ENCODE assay signal across 1 cellular context in the genomic region with DNA sequence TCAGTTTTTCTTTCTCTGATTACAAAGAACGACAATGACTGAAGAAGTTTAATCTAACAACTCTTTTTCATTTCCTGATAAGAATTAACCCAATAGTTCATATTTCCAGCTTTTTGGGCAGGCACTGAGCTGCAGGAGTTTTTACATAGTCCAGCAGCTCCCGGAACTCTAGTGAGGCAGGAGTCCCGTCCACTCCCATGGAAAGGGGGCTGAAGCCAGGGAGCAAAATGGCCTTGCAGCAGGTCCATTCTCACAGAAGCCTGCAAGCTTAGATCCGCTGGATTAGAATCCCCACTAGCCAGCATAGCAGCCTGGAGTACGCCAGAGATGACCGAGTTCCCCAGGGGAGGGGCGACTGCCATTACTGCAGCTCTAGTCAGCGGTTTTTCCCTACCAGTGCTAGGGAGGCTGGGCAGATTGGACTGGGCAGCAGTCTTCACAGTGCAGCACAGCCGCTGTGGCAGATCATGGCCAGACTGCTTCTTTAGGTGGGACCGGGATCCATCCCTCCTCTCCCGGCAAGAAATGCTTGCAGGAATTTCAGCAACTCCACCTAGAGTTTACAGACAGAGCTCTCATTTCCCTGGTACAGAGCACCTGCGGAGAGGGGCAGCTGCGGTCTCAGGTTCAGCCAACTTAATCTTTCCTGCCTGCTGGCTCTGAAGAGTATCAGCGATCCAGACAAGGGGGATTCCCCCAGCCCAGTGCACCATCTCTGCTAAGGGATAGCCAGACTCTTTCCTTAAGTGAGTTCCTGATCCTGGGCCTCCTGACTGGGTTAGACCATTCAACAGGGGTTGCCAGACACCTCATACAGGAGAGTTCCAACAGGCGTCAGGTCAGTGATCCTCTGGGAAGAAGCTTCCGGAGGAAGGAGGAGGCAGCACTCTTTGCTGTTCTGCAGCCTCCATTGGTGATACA.
TF ChIP-seq lines count a peak whose summit lies in the region.

No MANE protein-coding gene starts in this region.

TF ChIP-seq in HepG2, 621 proteins besides CTCF, POLR2A, EP300 and RAD21 (continued from another document):
- TF ChIP-seq, protein P1, sequence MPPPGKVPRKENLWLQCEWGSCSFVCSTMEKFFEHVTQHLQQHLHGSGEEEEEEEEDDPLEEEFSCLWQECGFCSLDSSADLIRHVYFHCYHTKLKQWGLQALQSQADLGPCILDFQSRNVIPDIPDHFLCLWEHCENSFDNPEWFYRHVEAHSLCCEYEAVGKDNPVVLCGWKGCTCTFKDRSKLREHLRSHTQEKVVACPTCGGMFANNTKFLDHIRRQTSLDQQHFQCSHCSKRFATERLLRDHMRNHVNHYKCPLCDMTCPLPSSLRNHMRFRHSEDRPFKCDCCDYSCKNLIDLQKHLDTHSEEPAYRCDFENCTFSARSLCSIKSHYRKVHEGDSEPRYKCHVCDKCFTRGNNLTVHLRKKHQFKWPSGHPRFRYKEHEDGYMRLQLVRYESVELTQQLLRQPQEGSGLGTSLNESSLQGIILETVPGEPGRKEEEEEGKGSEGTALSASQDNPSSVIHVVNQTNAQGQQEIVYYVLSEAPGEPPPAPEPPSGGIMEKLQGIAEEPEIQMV (CRISPR knock-in tag; IDR thresholded peaks at IDR 0.05; ENCODE audit: low read depth) = no peak
- TF ChIP-seq EHMT2 (IDR thresholded peaks at IDR 0.05; ENCODE audit: borderline replicate concordance, low read depth, low read length) (0 out of 2 replicates have a peak, but pooled peaks have one; percentile 54), SETDB1 (CRISPR knock-in tag; IDR thresholded peaks at IDR 0.05; ENCODE audit: borderline replicate concordance) (no peak), PHF20 (CRISPR knock-in tag; IDR thresholded peaks at IDR 0.05) (peak; percentile 44; the same call in 1 of the 2 replicates), SRY (CRISPR knock-in tag; IDR thresholded peaks at IDR 0.05) (0 out of 2 replicates have a peak, but pooled peaks have one; percentile 17), ZNF556 (CRISPR knock-in tag; IDR thresholded peaks at IDR 0.05; ENCODE audit: borderline replicate concordance) (no peak), ZNF333 (CRISPR knock-in tag; IDR thresholded peaks at IDR 0.05; ENCODE audit: borderline replicate concordance) (peak; percentile 29; the same call in 1 of the 2 replicates)
- TF ChIP-seq, protein P2, sequence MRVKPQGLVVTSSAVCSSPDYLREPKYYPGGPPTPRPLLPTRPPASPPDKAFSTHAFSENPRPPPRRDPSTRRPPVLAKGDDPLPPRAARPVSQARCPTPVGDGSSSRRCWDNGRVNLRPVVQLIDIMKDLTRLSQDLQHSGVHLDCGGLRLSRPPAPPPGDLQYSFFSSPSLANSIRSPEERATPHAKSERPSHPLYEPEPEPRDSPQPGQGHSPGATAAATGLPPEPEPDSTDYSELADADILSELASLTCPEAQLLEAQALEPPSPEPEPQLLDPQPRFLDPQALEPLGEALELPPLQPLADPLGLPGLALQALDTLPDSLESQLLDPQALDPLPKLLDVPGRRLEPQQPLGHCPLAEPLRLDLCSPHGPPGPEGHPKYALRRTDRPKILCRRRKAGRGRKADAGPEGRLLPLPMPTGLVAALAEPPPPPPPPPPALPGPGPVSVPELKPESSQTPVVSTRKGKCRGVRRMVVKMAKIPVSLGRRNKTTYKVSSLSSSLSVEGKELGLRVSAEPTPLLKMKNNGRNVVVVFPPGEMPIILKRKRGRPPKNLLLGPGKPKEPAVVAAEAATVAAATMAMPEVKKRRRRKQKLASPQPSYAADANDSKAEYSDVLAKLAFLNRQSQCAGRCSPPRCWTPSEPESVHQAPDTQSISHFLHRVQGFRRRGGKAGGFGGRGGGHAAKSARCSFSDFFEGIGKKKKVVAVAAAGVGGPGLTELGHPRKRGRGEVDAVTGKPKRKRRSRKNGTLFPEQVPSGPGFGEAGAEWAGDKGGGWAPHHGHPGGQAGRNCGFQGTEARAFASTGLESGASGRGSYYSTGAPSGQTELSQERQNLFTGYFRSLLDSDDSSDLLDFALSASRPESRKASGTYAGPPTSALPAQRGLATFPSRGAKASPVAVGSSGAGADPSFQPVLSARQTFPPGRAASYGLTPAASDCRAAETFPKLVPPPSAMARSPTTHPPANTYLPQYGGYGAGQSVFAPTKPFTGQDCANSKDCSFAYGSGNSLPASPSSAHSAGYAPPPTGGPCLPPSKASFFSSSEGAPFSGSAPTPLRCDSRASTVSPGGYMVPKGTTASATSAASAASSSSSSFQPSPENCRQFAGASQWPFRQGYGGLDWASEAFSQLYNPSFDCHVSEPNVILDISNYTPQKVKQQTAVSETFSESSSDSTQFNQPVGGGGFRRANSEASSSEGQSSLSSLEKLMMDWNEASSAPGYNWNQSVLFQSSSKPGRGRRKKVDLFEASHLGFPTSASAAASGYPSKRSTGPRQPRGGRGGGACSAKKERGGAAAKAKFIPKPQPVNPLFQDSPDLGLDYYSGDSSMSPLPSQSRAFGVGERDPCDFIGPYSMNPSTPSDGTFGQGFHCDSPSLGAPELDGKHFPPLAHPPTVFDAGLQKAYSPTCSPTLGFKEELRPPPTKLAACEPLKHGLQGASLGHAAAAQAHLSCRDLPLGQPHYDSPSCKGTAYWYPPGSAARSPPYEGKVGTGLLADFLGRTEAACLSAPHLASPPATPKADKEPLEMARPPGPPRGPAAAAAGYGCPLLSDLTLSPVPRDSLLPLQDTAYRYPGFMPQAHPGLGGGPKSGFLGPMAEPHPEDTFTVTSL (CRISPR knock-in tag; IDR thresholded peaks at IDR 0.05; ENCODE audit: borderline replicate concordance) = peak; percentile 54; the same call in 1 of the 2 replicates
- TF ChIP-seq, protein P3, sequence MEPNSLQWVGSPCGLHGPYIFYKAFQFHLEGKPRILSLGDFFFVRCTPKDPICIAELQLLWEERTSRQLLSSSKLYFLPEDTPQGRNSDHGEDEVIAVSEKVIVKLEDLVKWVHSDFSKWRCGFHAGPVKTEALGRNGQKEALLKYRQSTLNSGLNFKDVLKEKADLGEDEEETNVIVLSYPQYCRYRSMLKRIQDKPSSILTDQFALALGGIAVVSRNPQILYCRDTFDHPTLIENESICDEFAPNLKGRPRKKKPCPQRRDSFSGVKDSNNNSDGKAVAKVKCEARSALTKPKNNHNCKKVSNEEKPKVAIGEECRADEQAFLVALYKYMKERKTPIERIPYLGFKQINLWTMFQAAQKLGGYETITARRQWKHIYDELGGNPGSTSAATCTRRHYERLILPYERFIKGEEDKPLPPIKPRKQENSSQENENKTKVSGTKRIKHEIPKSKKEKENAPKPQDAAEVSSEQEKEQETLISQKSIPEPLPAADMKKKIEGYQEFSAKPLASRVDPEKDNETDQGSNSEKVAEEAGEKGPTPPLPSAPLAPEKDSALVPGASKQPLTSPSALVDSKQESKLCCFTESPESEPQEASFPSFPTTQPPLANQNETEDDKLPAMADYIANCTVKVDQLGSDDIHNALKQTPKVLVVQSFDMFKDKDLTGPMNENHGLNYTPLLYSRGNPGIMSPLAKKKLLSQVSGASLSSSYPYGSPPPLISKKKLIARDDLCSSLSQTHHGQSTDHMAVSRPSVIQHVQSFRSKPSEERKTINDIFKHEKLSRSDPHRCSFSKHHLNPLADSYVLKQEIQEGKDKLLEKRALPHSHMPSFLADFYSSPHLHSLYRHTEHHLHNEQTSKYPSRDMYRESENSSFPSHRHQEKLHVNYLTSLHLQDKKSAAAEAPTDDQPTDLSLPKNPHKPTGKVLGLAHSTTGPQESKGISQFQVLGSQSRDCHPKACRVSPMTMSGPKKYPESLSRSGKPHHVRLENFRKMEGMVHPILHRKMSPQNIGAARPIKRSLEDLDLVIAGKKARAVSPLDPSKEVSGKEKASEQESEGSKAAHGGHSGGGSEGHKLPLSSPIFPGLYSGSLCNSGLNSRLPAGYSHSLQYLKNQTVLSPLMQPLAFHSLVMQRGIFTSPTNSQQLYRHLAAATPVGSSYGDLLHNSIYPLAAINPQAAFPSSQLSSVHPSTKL (CRISPR knock-in tag; IDR thresholded peaks at IDR 0.05) = peak; percentile 3; the same call in 1 of the 2 replicates
- TF ChIP-seq, protein P4, sequence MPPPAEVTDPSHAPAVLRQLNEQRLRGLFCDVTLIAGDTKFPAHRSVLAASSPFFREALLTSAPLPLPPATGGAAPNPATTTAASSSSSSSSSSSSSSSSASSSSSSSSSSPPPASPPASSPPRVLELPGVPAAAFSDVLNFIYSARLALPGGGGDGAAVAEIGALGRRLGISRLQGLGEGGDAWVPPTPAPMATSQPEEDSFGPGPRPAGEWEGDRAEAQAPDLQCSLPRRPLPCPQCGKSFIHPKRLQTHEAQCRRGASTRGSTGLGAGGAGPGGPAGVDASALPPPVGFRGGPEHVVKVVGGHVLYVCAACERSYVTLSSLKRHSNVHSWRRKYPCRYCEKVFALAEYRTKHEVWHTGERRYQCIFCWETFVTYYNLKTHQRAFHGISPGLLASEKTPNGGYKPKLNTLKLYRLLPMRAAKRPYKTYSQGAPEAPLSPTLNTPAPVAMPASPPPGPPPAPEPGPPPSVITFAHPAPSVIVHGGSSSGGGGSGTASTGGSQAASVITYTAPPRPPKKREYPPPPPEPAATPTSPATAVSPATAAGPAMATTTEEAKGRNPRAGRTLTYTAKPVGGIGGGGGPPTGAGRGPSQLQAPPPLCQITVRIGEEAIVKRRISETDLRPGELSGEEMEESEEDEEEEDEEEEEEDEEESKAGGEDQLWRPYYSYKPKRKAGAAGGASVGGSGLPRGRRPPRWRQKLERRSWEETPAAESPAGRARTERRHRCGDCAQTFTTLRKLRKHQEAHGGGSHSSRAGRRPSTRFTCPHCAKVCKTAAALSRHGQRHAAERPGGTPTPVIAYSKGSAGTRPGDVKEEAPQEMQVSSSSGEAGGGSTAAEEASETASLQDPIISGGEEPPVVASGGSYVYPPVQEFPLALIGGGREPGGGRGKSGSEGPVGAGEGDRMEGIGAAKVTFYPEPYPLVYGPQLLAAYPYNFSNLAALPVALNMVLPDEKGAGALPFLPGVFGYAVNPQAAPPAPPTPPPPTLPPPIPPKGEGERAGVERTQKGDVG (CRISPR knock-in tag; IDR thresholded peaks at IDR 0.05; ENCODE audit: borderline replicate concordance) = peak; percentile 66; the same call in 1 of the 2 replicates
